In the genomic region with DNA sequence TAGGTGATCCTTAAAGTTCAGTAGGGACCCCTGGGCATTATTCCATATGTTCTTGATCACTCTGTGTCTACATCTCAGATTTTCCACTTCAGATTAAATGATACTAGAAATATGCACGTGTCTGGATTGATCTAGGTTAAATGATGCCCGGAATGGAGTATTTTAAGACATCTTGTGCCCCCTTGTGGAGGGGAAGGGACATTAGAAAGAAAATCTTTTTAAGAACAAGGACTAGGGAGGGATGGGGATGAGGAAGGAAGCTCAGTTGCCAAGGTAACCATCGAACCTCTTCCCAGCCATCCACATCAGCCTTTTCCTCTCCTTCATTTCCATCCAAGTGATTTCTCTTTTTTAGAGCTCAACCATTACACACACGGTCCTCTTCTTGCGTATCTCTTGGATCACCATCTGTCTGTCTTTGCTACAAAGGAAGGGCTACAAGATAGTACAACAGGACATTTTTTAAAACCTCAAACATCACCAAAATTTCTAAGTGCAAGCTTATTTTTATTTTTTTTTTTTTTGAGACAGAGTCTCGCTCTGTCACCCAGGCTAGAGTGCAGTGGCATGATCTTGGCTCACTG, we compare ENCODE assay signal across 10 cellular contexts. TPM values are rescaled to one million over a fixed set of nuclear protein-coding genes. Genes with fewer than 3 reads are reported as not detected.
DNase-seq lines count a peak whose midpoint lies in the region; ATAC-seq and TF ChIP-seq lines count a peak whose summit lies in the region.
"Had no signal": no experiment of that assay in that cellular context is flagged by ENCODE, and none has a peak within 500 bp of the region (broad histone marks: within the 10 kb centered on the region; RNA-seq: fewer than 3 reads in every experiment).

No MANE protein-coding gene starts in this region.

- peak; percentile 72 for TF ChIP-seq RAD21 in Ishikawa (IDR thresholded peaks at IDR 0.05; ENCODE audit: low read depth)

- ATAC-seq in naive thymus-derived CD8-positive, alpha-beta T cell = no peak

- DNase-seq in activated CD4-positive, alpha-beta T cell treated with anti-CD3 and anti-CD28 coated beads, Interleukin-2, amount 10 ng/mL, durations not matched to agents 7 days and 5 days = peak; percentile 74
- DNase-seq in activated CD4-positive, alpha-beta T cell treated with anti-CD3 and anti-CD28 coated beads, Interleukin-2, amount 50 U/mL, for 1 hour = no peak
- DNase-seq in SKM-1 treated with dmso at 0.1 percent for 144 hours (lab: John Stamatoyannopoulos, UW; ENCODE audit: unreplicated experiment) (peak; percentile 85), endothelial cell (ENCODE audit: low spot score) (peak; percentile 44), substantia nigra (lab: John Stamatoyannopoulos, UW) (no peak), GM19240 (ENCODE audit: insufficient read length, low spot score) (no peak)
- peak in 8 of 10 donors; percentile 44 to 83 (median 68) for DNase-seq in naive thymus-derived CD8-positive, alpha-beta T cell

- H3K9me3 Mint-ChIP-seq in activated CD4-positive, alpha-beta T cell treated with anti-CD3 and anti-CD28 coated beads, Interleukin-2, amount 10 ng/mL, durations not matched to agents 7 days and 5 days = no peaks in the 10 kb centered on the region
- no peaks in the 10 kb centered on the region for H3K9me3 Mint-ChIP-seq in endothelial cell (ENCODE audit: unreplicated experiment)
- H3K9me3 Mint-ChIP-seq in naive thymus-derived CD8-positive, alpha-beta T cell = no peaks in the 10 kb centered on the region

- H3K27me3 Mint-ChIP-seq in activated CD4-positive, alpha-beta T cell treated with anti-CD3 and anti-CD28 coated beads, Interleukin-2, amount 10 ng/mL, durations not matched to agents 7 days and 5 days = peaks cover 3% of the 10 kb centered on the region
- peaks cover 1% of the 10 kb centered on the region for H3K27me3 Mint-ChIP-seq in endothelial cell (ENCODE audit: unreplicated experiment)
- H3K27me3 Mint-ChIP-seq in naive thymus-derived CD8-positive, alpha-beta T cell = peaks cover 0 to 2% (median 0%) of the 10 kb centered on the region in 5 donors

- no peak overlapping the region for H3K27ac ChIP-seq in substantia nigra (ENCODE audit: low read depth, low read length, poor library complexity, severe bottlenecking)

- peak; percentile 78 for TF ChIP-seq CTCF in endothelial cell (IDR thresholded peaks at IDR 0.05; ENCODE audit: unreplicated experiment)

- CTCF ChIA-PET in activated CD4-positive, alpha-beta T cell treated with anti-CD3 and anti-CD28 coated beads, Interleukin-2, amount 10 ng/mL, durations not matched to agents 7 days and 5 days (lab: Charles Lee) = interaction anchor here (0.6 to 12.5 kb wide), 32 partner anchors 10 to 1073 kb away, joined by 3 to 176 read pairs (median 4); a partner anchor contains a TSS

- no peak for TF ChIP-seq EP300 in Ishikawa (IDR thresholded peaks at IDR 0.05; ENCODE audit: borderline replicate concordance)

- H3K36me3 Mint-ChIP-seq in activated CD4-positive, alpha-beta T cell treated with anti-CD3 and anti-CD28 coated beads, Interleukin-2, amount 10 ng/mL, durations not matched to agents 7 days and 5 days (ENCODE audit: low read depth) = peaks cover 3% of the 10 kb centered on the region
- H3K36me3 Mint-ChIP-seq in endothelial cell (ENCODE audit: low read depth, unreplicated experiment) = no peaks in the 10 kb centered on the region
- no peaks in the 10 kb centered on the region for H3K36me3 Mint-ChIP-seq in naive thymus-derived CD8-positive, alpha-beta T cell

- peaks cover 81% of the 10 kb centered on the region for H3K4me1 Mint-ChIP-seq in activated CD4-positive, alpha-beta T cell treated with anti-CD3 and anti-CD28 coated beads, Interleukin-2, amount 10 ng/mL, durations not matched to agents 7 days and 5 days
- no peaks in the 10 kb centered on the region for H3K4me1 Mint-ChIP-seq in endothelial cell (ENCODE audit: unreplicated experiment)
- H3K4me1 Mint-ChIP-seq in naive thymus-derived CD8-positive, alpha-beta T cell = peaks cover 51 to 86% (median 84%) of the 10 kb centered on the region in 4 donors

- peak overlapping the region; percentile 54 for H3K4me3 Mint-ChIP-seq in activated CD4-positive, alpha-beta T cell treated with anti-CD3 and anti-CD28 coated beads, Interleukin-2, amount 10 ng/mL, durations not matched to agents 7 days and 5 days
- no peak overlapping the region for H3K4me3 Mint-ChIP-seq in endothelial cell (ENCODE audit: unreplicated experiment)
- peak overlapping the region; percentile 2 to 93 (median 62) for H3K4me3 Mint-ChIP-seq in naive thymus-derived CD8-positive, alpha-beta T cell

- POLR2A ChIA-PET in activated CD4-positive, alpha-beta T cell treated with anti-CD3 and anti-CD28 coated beads, Interleukin-2, amount 10 ng/mL, durations not matched to agents 7 days and 5 days (lab: Charles Lee) = interaction anchor here (0.7 to 7.6 kb wide), 4 partner anchors 15 to 275 kb away, joined by 5 to 143 read pairs (median 55); no protein-coding TSS in a partner anchor
- POLR2A ChIA-PET in naive thymus-derived CD8-positive, alpha-beta T cell (lab: Charles Lee) = interaction anchor here (0.6 to 16.2 kb wide), 28 partner anchors 17 to 512 kb away, joined by 3 to 3070 read pairs (median 4); no protein-coding TSS in a partner anchor

- H3K27ac Mint-ChIP-seq in activated CD4-positive, alpha-beta T cell treated with anti-CD3 and anti-CD28 coated beads, Interleukin-2, amount 10 ng/mL, durations not matched to agents 7 days and 5 days = peak overlapping the region; percentile 88
- H3K27ac Mint-ChIP-seq in endothelial cell (ENCODE audit: unreplicated experiment) = no peak overlapping the region
- H3K27ac Mint-ChIP-seq in naive thymus-derived CD8-positive, alpha-beta T cell = peak overlapping the region; percentile 94 to 100 (median 100)

TF ChIP-seq in Ishikawa, 13 proteins besides CTCF, POLR2A, EP300 and RAD21:
- TF ChIP-seq TCF12 (IDR thresholded peaks at IDR 0.05; ENCODE audit: low read depth) (no peak), TEAD4 (IDR thresholded peaks at IDR 0.05) (no peak), TAF1 (IDR thresholded peaks at IDR 0.05; ENCODE audit: low read depth) (no peak), CEBPB (IDR thresholded peaks at IDR 0.05) (no peak), CREB1 (IDR thresholded peaks at IDR 0.05; ENCODE audit: low read depth) (no peak), FOXM1 (IDR thresholded peaks at IDR 0.05; ENCODE audit: borderline replicate concordance, low read depth) (no peak), EGR1 (IDR thresholded peaks at IDR 0.05) (no peak), ZBTB7A (IDR thresholded peaks at IDR 0.05; ENCODE audit: low read depth) (no peak), YY1 (IDR thresholded peaks at IDR 0.05; ENCODE audit: low read depth) (no peak), NFIC (IDR thresholded peaks at IDR 0.05) (no peak)
- TF ChIP-seq, protein P1, sequence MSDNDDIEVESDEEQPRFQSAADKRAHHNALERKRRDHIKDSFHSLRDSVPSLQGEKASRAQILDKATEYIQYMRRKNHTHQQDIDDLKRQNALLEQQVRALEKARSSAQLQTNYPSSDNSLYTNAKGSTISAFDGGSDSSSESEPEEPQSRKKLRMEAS (IDR thresholded peaks at IDR 0.05) = no peak
- TF ChIP-seq, protein P2, sequence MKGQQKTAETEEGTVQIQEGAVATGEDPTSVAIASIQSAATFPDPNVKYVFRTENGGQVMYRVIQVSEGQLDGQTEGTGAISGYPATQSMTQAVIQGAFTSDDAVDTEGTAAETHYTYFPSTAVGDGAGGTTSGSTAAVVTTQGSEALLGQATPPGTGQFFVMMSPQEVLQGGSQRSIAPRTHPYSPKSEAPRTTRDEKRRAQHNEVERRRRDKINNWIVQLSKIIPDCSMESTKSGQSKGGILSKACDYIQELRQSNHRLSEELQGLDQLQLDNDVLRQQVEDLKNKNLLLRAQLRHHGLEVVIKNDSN (IDR thresholded peaks at IDR 0.05) = no peak
- TF ChIP-seq, protein P3, sequence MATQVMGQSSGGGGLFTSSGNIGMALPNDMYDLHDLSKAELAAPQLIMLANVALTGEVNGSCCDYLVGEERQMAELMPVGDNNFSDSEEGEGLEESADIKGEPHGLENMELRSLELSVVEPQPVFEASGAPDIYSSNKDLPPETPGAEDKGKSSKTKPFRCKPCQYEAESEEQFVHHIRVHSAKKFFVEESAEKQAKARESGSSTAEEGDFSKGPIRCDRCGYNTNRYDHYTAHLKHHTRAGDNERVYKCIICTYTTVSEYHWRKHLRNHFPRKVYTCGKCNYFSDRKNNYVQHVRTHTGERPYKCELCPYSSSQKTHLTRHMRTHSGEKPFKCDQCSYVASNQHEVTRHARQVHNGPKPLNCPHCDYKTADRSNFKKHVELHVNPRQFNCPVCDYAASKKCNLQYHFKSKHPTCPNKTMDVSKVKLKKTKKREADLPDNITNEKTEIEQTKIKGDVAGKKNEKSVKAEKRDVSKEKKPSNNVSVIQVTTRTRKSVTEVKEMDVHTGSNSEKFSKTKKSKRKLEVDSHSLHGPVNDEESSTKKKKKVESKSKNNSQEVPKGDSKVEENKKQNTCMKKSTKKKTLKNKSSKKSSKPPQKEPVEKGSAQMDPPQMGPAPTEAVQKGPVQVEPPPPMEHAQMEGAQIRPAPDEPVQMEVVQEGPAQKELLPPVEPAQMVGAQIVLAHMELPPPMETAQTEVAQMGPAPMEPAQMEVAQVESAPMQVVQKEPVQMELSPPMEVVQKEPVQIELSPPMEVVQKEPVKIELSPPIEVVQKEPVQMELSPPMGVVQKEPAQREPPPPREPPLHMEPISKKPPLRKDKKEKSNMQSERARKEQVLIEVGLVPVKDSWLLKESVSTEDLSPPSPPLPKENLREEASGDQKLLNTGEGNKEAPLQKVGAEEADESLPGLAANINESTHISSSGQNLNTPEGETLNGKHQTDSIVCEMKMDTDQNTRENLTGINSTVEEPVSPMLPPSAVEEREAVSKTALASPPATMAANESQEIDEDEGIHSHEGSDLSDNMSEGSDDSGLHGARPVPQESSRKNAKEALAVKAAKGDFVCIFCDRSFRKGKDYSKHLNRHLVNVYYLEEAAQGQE (IDR thresholded peaks at IDR 0.05; ENCODE audit: low read depth) = no peak

RNA-seq across cellular contexts. Expression of a gene that starts 40.5 kb away (rescaled TPM):
- total RNA-seq in activated CD4-positive, alpha-beta T cell treated with anti-CD3 and anti-CD28 coated beads, Interleukin-2, amount 10 ng/mL, durations not matched to agents 7 days and 5 days = not detected
- 2.0 TPM for total RNA-seq in endothelial cell (ENCODE audit: unreplicated experiment)
- total RNA-seq in naive thymus-derived CD8-positive, alpha-beta T cell = not detected
- polyA plus RNA-seq in naive thymus-derived CD8-positive, alpha-beta T cell = not detected
- total RNA-seq: dermis microvascular lymphatic vessel endothelial cell, subcutaneous adipose tissue had no signal

RNA-seq across cellular contexts. Expression of a gene that starts 43.6 kb away (rescaled TPM):
- total RNA-seq in activated CD4-positive, alpha-beta T cell treated with anti-CD3 and anti-CD28 coated beads, Interleukin-2, amount 10 ng/mL, durations not matched to agents 7 days and 5 days = 10 to 100 TPM; 28.6 to 29.1 TPM
- 3.8 TPM for total RNA-seq in endothelial cell (ENCODE audit: unreplicated experiment)
- total RNA-seq in naive thymus-derived CD8-positive, alpha-beta T cell = 10 to 100 TPM; 48.6 to 57.4 TPM
- 10 to 100 TPM; 10.2 to 23.3 (median 10.2) TPM for polyA plus RNA-seq in naive thymus-derived CD8-positive, alpha-beta T cell

Comparison
In these comparisons a context has a peak if more than half of its experiments do, and no peak if none do; other contexts are left out.
1. DNase-seq: peak in activated CD4-positive, alpha-beta T cell treated with anti-CD3 and anti-CD28 coated beads, Interleukin-2, amount 10 ng/mL, durations not matched to agents 7 days and 5 days (single experiment), SKM-1 treated with dmso at 0.1 percent for 144 hours (single experiment), endothelial cell (single experiment) and naive thymus-derived CD8-positive, alpha-beta T cell (8 of 10); none in activated CD4-positive, alpha-beta T cell treated with anti-CD3 and anti-CD28 coated beads, Interleukin-2, amount 50 U/mL, for 1 hour (single experiment), substantia nigra (0 of 49) and GM19240 (single experiment).